Comparison of ENCODE assay signal across 14 cellular contexts in genomic region chr4:113951263-113951662, GRCh38. TPM values are rescaled to one million over a fixed set of nuclear protein-coding genes. Genes with fewer than 3 reads are reported as not detected.
DNase-seq lines count a peak whose midpoint lies in the region; ATAC-seq, FAIRE-seq and TF ChIP-seq lines count a peak whose summit lies in the region.
"Had no signal": no experiment of that assay in that cellular context is flagged by ENCODE, and none has a peak within 500 bp of the region (broad histone marks: within the 10 kb centered on the region; RNA-seq: fewer than 3 reads in every experiment).

No MANE protein-coding gene starts in this region.

- H3K27me3 ChIP-seq in astrocyte (ENCODE audit: insufficient read depth, low read length) (no peaks in the 10 kb centered on the region), cardiac muscle cell (peaks cover 32% of the 10 kb centered on the region), neural progenitor cell (no peaks in the 10 kb centered on the region)

- H3K9me3 ChIP-seq in astrocyte (ENCODE audit: insufficient read depth, low read depth, low read length): no peaks in the 10 kb centered on the region
- no peaks in the 10 kb centered on the region for H3K9me3 ChIP-seq in cardiac muscle cell (ENCODE audit: low read depth)
- no peaks in the 10 kb centered on the region for H3K9me3 ChIP-seq in neural progenitor cell (ENCODE audit: low read depth)
- H3K9me3 ChIP-seq: HAP-1 had no signal

- H3K4me3 Mint-ChIP-seq in astrocyte (ENCODE audit: unreplicated experiment) (no peak overlapping the region), osteocyte (ENCODE audit: unreplicated experiment) (no peak overlapping the region), neural progenitor cell (no peak overlapping the region)
- H3K4me3 Mint-ChIP-seq: activated naive CD4-positive, alpha-beta T cell treated with anti-CD3 and anti-CD28 coated beads, Interleukin-2, amount 10 ng/mL, durations not matched to agents 7 days and 5 days; stimulated activated effector memory CD8-positive, alpha-beta T cell treated with anti-CD3 and anti-CD28 coated beads, Interleukin-12 subunit alpha, Interleukin-12 subunit beta, amount 100 ng/mL, for 72 hours had no signal

- H3K4me1 ChIP-seq in astrocyte (ENCODE audit: insufficient read depth, low read length) (peaks cover 20% of the 10 kb centered on the region), cardiac muscle cell (ENCODE audit: low read depth) (peaks cover 12% of the 10 kb centered on the region), neural progenitor cell (no peaks in the 10 kb centered on the region)

- H2AFZ ChIP-seq in astrocyte (ENCODE audit: low read depth, low read length) (no peak overlapping the region), neural progenitor cell (replicated peaks) (no peak overlapping the region)

- no peak for ATAC-seq in HG03354 (IDR thresholded peaks at IDR 0.05; ENCODE audit: poor library complexity, severe bottlenecking, unreplicated experiment)
- ATAC-seq: stimulated activated effector memory CD8-positive, alpha-beta T cell treated with anti-CD3 and anti-CD28 coated beads, Interleukin-12 subunit alpha, Interleukin-12 subunit beta, amount 100 ng/mL, for 72 hours had no signal

- DNase-seq in GM04503 (ENCODE audit: low read depth) (peak; percentile 43), astrocyte (ENCODE audit: low read depth) (peak; percentile 68), cardiac muscle cell (ENCODE audit: low read depth in 1 of 2, low spot score in 1 of 2) (peak; percentile 65 to 87), osteocyte (ENCODE audit: extremely low spot score, unreplicated experiment) (no peak), neural progenitor cell (ENCODE audit: low spot score) (no peak), NCI-H748 treated with DMSO at 0.1 percent for 48 hours (lab: John Stamatoyannopoulos, UW) (no peak)
- no peak for DNase-seq in activated CD4-positive, CD25-positive, alpha-beta regulatory T cell (lab: John Stamatoyannopoulos, UW)
- DNase-seq: activated naive CD4-positive, alpha-beta T cell treated with anti-CD3 and anti-CD28 coated beads, Interleukin-2, amount 10 ng/mL, durations not matched to agents 7 days and 5 days; DND-41; nucleus accumbens; stimulated activated CD4-positive, alpha-beta T cell treated with anti-CD3 and anti-CD28 coated beads, Interleukin-2, amount 100 ng/mL, for 24 hours had no signal

- H3K27ac ChIP-seq in astrocyte (ENCODE audit: low read depth, low read length): peak overlapping the region; percentile 12
- H3K27ac ChIP-seq in cardiac muscle cell: no peak overlapping the region
- no peak overlapping the region for H3K27ac ChIP-seq in neural progenitor cell

- H3K36me3 ChIP-seq in astrocyte (ENCODE audit: insufficient read depth, low read length): peaks cover 28% of the 10 kb centered on the region
- no peaks in the 10 kb centered on the region for H3K36me3 ChIP-seq in cardiac muscle cell
- H3K36me3 ChIP-seq in neural progenitor cell: no peaks in the 10 kb centered on the region
- H3K36me3 ChIP-seq: HAP-1 had no signal

- H3F3A ChIP-seq in neural progenitor cell (ENCODE audit: low read depth): no peaks in the 10 kb centered on the region

- peak overlapping the region; percentile 24 for H3K4me2 ChIP-seq in astrocyte (ENCODE audit: low read length)
- no peak overlapping the region for H3K4me2 ChIP-seq in neural progenitor cell

- H3K9ac ChIP-seq in astrocyte (ENCODE audit: low read length) (peak overlapping the region; percentile 4), neural progenitor cell (no peak overlapping the region)

- no peaks in the 10 kb centered on the region for H3K9me3 Mint-ChIP-seq in astrocyte (ENCODE audit: unreplicated experiment)
- no peaks in the 10 kb centered on the region for H3K9me3 Mint-ChIP-seq in osteocyte (ENCODE audit: unreplicated experiment)
- H3K9me3 Mint-ChIP-seq in neural progenitor cell: no peaks in the 10 kb centered on the region
- H3K9me3 Mint-ChIP-seq: activated naive CD4-positive, alpha-beta T cell treated with anti-CD3 and anti-CD28 coated beads, Interleukin-2, amount 10 ng/mL, durations not matched to agents 7 days and 5 days; stimulated activated effector memory CD8-positive, alpha-beta T cell treated with anti-CD3 and anti-CD28 coated beads, Interleukin-12 subunit alpha, Interleukin-12 subunit beta, amount 100 ng/mL, for 72 hours had no signal

- H3K79me2 ChIP-seq in astrocyte (ENCODE audit: insufficient read depth, low read length) (peaks cover 99% of the 10 kb centered on the region), neural progenitor cell (ENCODE audit: low read depth) (no peaks in the 10 kb centered on the region)

- no peaks in the 10 kb centered on the region for H4K20me1 ChIP-seq in astrocyte (ENCODE audit: insufficient read depth, low read length)
- H4K20me1 ChIP-seq in neural progenitor cell (ENCODE audit: low read depth): no peaks in the 10 kb centered on the region

- peak; percentile 62 for FAIRE-seq in astrocyte (lab: Jason Lieb, UNC)

- H3K27me3 Mint-ChIP-seq in astrocyte (ENCODE audit: low read depth, unreplicated experiment) (no peaks in the 10 kb centered on the region), osteocyte (ENCODE audit: unreplicated experiment) (no peaks in the 10 kb centered on the region), neural progenitor cell (ENCODE audit: insufficient read depth, low read depth) (no peaks in the 10 kb centered on the region)

- TF ChIP-seq CTCF in astrocyte (IDR thresholded peaks at IDR 0.05; ENCODE audit: insufficient read depth, low read depth, low read length) (no peak), cardiac muscle cell (IDR thresholded peaks at IDR 0.05; ENCODE audit: low read depth, low read length) (no peak), osteocyte (IDR thresholded peaks at IDR 0.05) (no peak), neural progenitor cell (IDR thresholded peaks at IDR 0.05) (no peak)

- no peak overlapping the region for H3K27ac Mint-ChIP-seq in astrocyte (ENCODE audit: unreplicated experiment)
- peak overlapping the region; percentile 88 for H3K27ac Mint-ChIP-seq in osteocyte (ENCODE audit: unreplicated experiment)
- H3K27ac Mint-ChIP-seq in neural progenitor cell: no peak overlapping the region
- H3K27ac Mint-ChIP-seq: activated naive CD4-positive, alpha-beta T cell treated with anti-CD3 and anti-CD28 coated beads, Interleukin-2, amount 10 ng/mL, durations not matched to agents 7 days and 5 days; stimulated activated effector memory CD8-positive, alpha-beta T cell treated with anti-CD3 and anti-CD28 coated beads, Interleukin-12 subunit alpha, Interleukin-12 subunit beta, amount 100 ng/mL, for 72 hours had no signal

- peaks cover 17% of the 10 kb centered on the region for H3K36me3 Mint-ChIP-seq in astrocyte (ENCODE audit: low read depth, unreplicated experiment)
- H3K36me3 Mint-ChIP-seq in osteocyte (ENCODE audit: unreplicated experiment): peaks cover 22% of the 10 kb centered on the region
- no peaks in the 10 kb centered on the region for H3K36me3 Mint-ChIP-seq in neural progenitor cell
- H3K36me3 Mint-ChIP-seq: activated naive CD4-positive, alpha-beta T cell treated with anti-CD3 and anti-CD28 coated beads, Interleukin-2, amount 10 ng/mL, durations not matched to agents 7 days and 5 days; stimulated activated effector memory CD8-positive, alpha-beta T cell treated with anti-CD3 and anti-CD28 coated beads, Interleukin-12 subunit alpha, Interleukin-12 subunit beta, amount 100 ng/mL, for 72 hours had no signal

- H3K4me3 ChIP-seq in astrocyte (ENCODE audit: insufficient read depth, low read depth, low read length): no peak overlapping the region
- H3K4me3 ChIP-seq in cardiac muscle cell: no peak overlapping the region
- no peak overlapping the region for H3K4me3 ChIP-seq in neural progenitor cell
- H3K4me3 ChIP-seq: HAP-1 had no signal

- H3K4me1 Mint-ChIP-seq in astrocyte (ENCODE audit: low read depth, unreplicated experiment) (peaks cover 7% of the 10 kb centered on the region), osteocyte (ENCODE audit: unreplicated experiment) (peaks cover 68% of the 10 kb centered on the region), neural progenitor cell (no peaks in the 10 kb centered on the region)
- H3K4me1 Mint-ChIP-seq: stimulated activated effector memory CD8-positive, alpha-beta T cell treated with anti-CD3 and anti-CD28 coated beads, Interleukin-12 subunit alpha, Interleukin-12 subunit beta, amount 100 ng/mL, for 72 hours had no signal

RNA-seq across cellular contexts. Expression of gene ARSJ, which starts 28.2 kb away (rescaled TPM):
- total RNA-seq in astrocyte (60.1 and 66.5 TPM in 2 replicates), cardiac muscle cell (0.30 and 0.85 TPM in 2 replicates), osteocyte (61.7 and 63.3 TPM in 2 replicates), neural progenitor cell (ENCODE audit: low replicate concordance) (0.25 and 0.28 TPM in 2 replicates)
- polyA plus RNA-seq in cardiac muscle cell: not detected in 2 replicates

Comparison
In these comparisons a context has a peak if more than half of its experiments do, and no peak if none do; other contexts are left out.
1. DNase-seq: peak in GM04503 (single experiment), astrocyte (single experiment) and cardiac muscle cell (2 of 2); none in osteocyte (single experiment), activated CD4-positive, CD25-positive, alpha-beta regulatory T cell (0 of 4), neural progenitor cell (single experiment) and NCI-H748 treated with DMSO at 0.1 percent for 48 hours (single experiment).
2. RNA of gene ARSJ, which starts 28.2 kb away (total RNA-seq): 60.1 to 66.5 TPM in astrocyte and 61.7 to 63.3 TPM in osteocyte; 0.30 to 0.85 TPM in cardiac muscle cell and 0.25 to 0.28 TPM in neural progenitor cell; every median in the first group is over 10 times any median in the second.